20 cellular contexts compared by ENCODE assay signal in the genomic region with DNA sequence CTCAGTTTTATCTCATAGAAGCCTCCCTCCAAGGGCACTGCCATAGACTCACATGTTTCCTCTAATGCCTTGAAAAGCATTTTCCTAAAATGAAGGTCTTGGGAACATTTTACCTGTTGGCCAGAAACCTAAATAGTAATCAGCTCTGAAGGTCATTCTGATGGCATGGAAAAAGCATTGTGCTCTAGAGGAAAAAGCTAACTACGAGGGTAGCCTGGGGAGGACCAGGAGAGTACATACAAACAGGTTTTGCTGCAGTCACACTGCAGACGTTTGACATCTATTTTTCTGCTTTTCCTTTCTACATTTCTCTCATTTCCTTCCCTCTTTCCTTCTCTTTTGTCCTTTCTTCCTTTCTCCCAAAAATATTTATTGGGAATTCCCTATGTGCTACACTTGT.
"Had no signal": no experiment of that assay in that cellular context is flagged by ENCODE, and none has a peak within 500 bp of the region (broad histone marks: within the 10 kb centered on the region; RNA-seq: fewer than 3 reads in every experiment).

No MANE protein-coding gene starts in this region.

- H3K36me3 ChIP-seq: left lung, upper lobe of left lung had no signal

- H3K4me1 ChIP-seq: left lung, parathyroid adenoma, testis had no signal

- H3K27ac ChIP-seq: left lung, parathyroid adenoma, testis, upper lobe of left lung had no signal

- H2AFZ ChIP-seq: parathyroid adenoma had no signal

- H3K27me3 ChIP-seq: left lung, testis, upper lobe of left lung had no signal

- H3K79me2 ChIP-seq: parathyroid adenoma had no signal

- DNase-seq: activated CD4-positive, alpha-beta memory T cell treated with anti-CD3 and anti-CD28 coated beads, Interleukin-2, amount 10 ng/mL, durations not matched to agents 7 days and 5 days; activated CD4-positive, alpha-beta T cell treated with anti-CD3 and anti-CD28 coated beads, Interleukin-2, amount 10 ng/mL, durations not matched to agents 24 days and 14 days; activated CD4-positive, CD25-positive, alpha-beta regulatory T cell; activated effector memory CD4-positive, alpha-beta T cell treated with Interleukin-2 at 50 U/mL for 16 hours; activated naive CD4-positive, alpha-beta T cell treated with anti-CD3 and anti-CD28 coated beads for 36 hours; activated naive CD8-positive, alpha-beta T cell treated with anti-CD3 and anti-CD28 coated beads, Interleukin-2, amount 10 ng/mL, durations not matched to agents 7 days and 5 days; activated T-cell treated with anti-CD3 and anti-CD28 coated beads, Interleukin-2, amount 50 U/mL, for 72 hours; amygdala; effector CD4-positive, alpha-beta T cell; hippocampal formation; kidney glomerular epithelial cell; left lung; naive thymus-derived CD8-positive, alpha-beta T cell; stimulated activated CD4-positive, alpha-beta T cell treated with anti-CD3 and anti-CD28 coated beads, Interleukin-4, amount 100 ng/mL, for 1 hour; stimulated activated naive CD4-positive, alpha-beta T cell; T1000; testis; upper lobe of left lung had no signal

- H3K9ac ChIP-seq: parathyroid adenoma had no signal

- ATAC-seq: activated T-cell treated with anti-CD3 and anti-CD28 coated beads, Interleukin-2, amount 50 U/mL, for 72 hours; left lung; naive thymus-derived CD8-positive, alpha-beta T cell; sciatic nerve had no signal

- H3K4me3 ChIP-seq: left lung, testis, upper lobe of left lung had no signal

- H3K9me3 ChIP-seq: left lung, testis, upper lobe of left lung had no signal
